Comparison of ENCODE assay signal across 1 cellular context in genomic region chr4:15531792-15532191, GRCh38.
TF ChIP-seq lines count a peak whose summit lies in the region.

No MANE protein-coding gene starts in this region.

TF ChIP-seq in K562, 482 proteins besides CTCF, POLR2A, EP300 and RAD21 (continued from another document):
- TF ChIP-seq MBD1 (CRISPR knock-in tag; IDR thresholded peaks at IDR 0.05), result no peak
- TF ChIP-seq ZBTB12 (CRISPR knock-in tag; IDR thresholded peaks at IDR 0.05), result no peak
- no peak for TF ChIP-seq GTF2F1 (IDR thresholded peaks at IDR 0.05; ENCODE audit: low read depth, low read length)
- TF ChIP-seq TAL1 (IDR thresholded peaks at IDR 0.05), result peak; percentile 40; the same call in 1 of the 2 replicates
- no peak for TF ChIP-seq SIN3B (IDR thresholded peaks at IDR 0.05; ENCODE audit: low read depth)
- TF ChIP-seq ADNP (tag; IDR thresholded peaks at IDR 0.05), result peak; percentile 91
- TF ChIP-seq HDAC2 (IDR thresholded peaks at IDR 0.05), result peak; percentile 78; the same call in 1 of the 2 replicates
- no peak for TF ChIP-seq CEBPZ (IDR thresholded peaks at IDR 0.05; ENCODE audit: borderline replicate concordance, low read depth, low read length)
- TF ChIP-seq RBM25 (IDR thresholded peaks at IDR 0.05; ENCODE audit: low read depth, low read length, severe bottlenecking), result peak; percentile 97
- TF ChIP-seq POLR3A (IDR thresholded peaks at IDR 0.05; ENCODE audit: borderline replicate concordance, extremely low read depth, insufficient read depth, insufficient read length), result no peak
- no peak for TF ChIP-seq STAT5A (IDR thresholded peaks at IDR 0.05; ENCODE audit: borderline replicate concordance, low read length)
- no peak for TF ChIP-seq YY1 (IDR thresholded peaks at IDR 0.05; ENCODE audit: borderline replicate concordance in 1 of 3, control insufficient read depth in 1 of 3, extremely low read depth in 1 of 3, insufficient read depth in 3 of 3, insufficient read length in 1 of 3, insufficient replicate concordance in 2 of 3, low read depth in 1 of 3, low read length in 2 of 3)
- peak; percentile 28; the same call in 1 of the 2 replicates for TF ChIP-seq ESRRA (IDR thresholded peaks at IDR 0.05; ENCODE audit: borderline replicate concordance, low read depth)
- TF ChIP-seq SMARCE1 (IDR thresholded peaks at IDR 0.05), result no peak
- TF ChIP-seq HDAC3 (IDR thresholded peaks at IDR 0.05; ENCODE audit: borderline replicate concordance, partially characterized antibody), result no peak
- no peak for TF ChIP-seq ZNF75A (CRISPR knock-in tag; IDR thresholded peaks at IDR 0.05)
- peak; percentile 36; the same call in 1 of the 2 replicates for TF ChIP-seq SMARCA4 (IDR thresholded peaks at IDR 0.05)
- TF ChIP-seq RCOR1 (IDR thresholded peaks at IDR 0.05; ENCODE audit: borderline replicate concordance in 1 of 2, low read depth in 2 of 2, low read length in 2 of 2), result peak in 1 of 2 experiments; percentile 68; a peak in 2 of 4 replicates
- no peak for TF ChIP-seq PCBP1 (IDR thresholded peaks at IDR 0.05; ENCODE audit: low read depth, low read length, poor library complexity, severe bottlenecking)
- no peak for TF ChIP-seq POLR2AphosphoS5 (IDR thresholded peaks at IDR 0.05; ENCODE audit: control insufficient read depth, insufficient read depth, low read depth, low read length)
- no peak for TF ChIP-seq BRCA1 (IDR thresholded peaks at IDR 0.05)
- TF ChIP-seq BRCA1 (CRISPR knock-in tag; IDR thresholded peaks at IDR 0.05), result no peak
- TF ChIP-seq POU5F1 (IDR thresholded peaks at IDR 0.05; ENCODE audit: borderline replicate concordance, low read depth, low read length, partially characterized antibody), result no peak
- TF ChIP-seq NCOR1 (IDR thresholded peaks at IDR 0.05), result 0 out of 2 replicates have a peak, but pooled peaks have one; percentile 24
- TF ChIP-seq BCOR (IDR thresholded peaks at IDR 0.05), result peak; percentile 95
- TF ChIP-seq CCNT2 (IDR thresholded peaks at IDR 0.05; ENCODE audit: borderline replicate concordance, extremely low read depth, insufficient read length, low read depth, low read length), result peak; percentile 29
- no peak for TF ChIP-seq NFYB (IDR thresholded peaks at IDR 0.05; ENCODE audit: extremely low read depth, insufficient read length)
- peak; percentile 80; the same call in 1 of the 2 replicates for TF ChIP-seq CBX1 (IDR thresholded peaks at IDR 0.05; ENCODE audit: low read depth)
